In the genomic region with DNA sequence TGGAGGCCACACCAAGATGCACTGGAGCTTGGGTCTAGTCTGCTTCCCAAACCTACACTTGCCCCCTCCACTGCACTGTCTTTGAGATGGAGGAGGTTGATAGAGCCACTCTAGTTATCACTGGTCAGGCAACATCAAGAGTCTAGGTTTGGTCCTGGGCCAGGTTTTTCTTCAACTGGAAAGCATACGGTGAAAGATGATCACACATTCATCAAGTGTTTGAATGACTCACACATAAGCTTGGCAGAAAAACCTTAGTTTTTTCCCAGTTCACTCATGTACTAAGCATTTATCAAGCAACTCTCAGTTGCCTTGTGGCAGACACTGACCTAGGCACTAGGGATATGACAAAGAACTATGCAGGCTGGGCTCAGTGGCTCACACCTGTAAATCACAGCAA, we compare ENCODE assay signal across 11 cellular contexts.
DNase-seq lines count a peak whose midpoint lies in the region; ATAC-seq, FAIRE-seq and TF ChIP-seq lines count a peak whose summit lies in the region.
"Had no signal": no experiment of that assay in that cellular context is flagged by ENCODE, and none has a peak within 500 bp of the region (broad histone marks: within the 10 kb centered on the region; RNA-seq: fewer than 3 reads in every experiment).

No MANE protein-coding gene starts in this region.

- peaks cover 10 to 14% of the 10 kb centered on the region in 2 donors for H3K27me3 Mint-ChIP-seq in effector memory CD8-positive, alpha-beta T cell

- H3K27ac Mint-ChIP-seq in effector memory CD8-positive, alpha-beta T cell = no peak overlapping the region

- intact Hi-C loops in left cardiac atrium (cut with DNase I) (no loop called here), left ventricle myocardium inferior (cut with micrococcal nuclease) (no loop called here)

- H3K36me3 ChIP-seq in left ventricle myocardium inferior (peaks cover 43% of the 10 kb centered on the region), RWPE2 (ENCODE audit: low read depth) (no peaks in the 10 kb centered on the region), fibroblast of lung (ENCODE audit: control insufficient read depth, insufficient read depth, low read length) (no peaks in the 10 kb centered on the region)

- no peaks in the 10 kb centered on the region for H3K27me3 ChIP-seq in left ventricle myocardium inferior (ENCODE audit: low read depth)
- no peaks in the 10 kb centered on the region for H3K27me3 ChIP-seq in RWPE2 (ENCODE audit: insufficient read depth, poor library complexity, severe bottlenecking)
- H3K27me3 ChIP-seq in fibroblast of lung (ENCODE audit: control insufficient read depth, insufficient read depth, low read length) = peaks cover 2% of the 10 kb centered on the region

- no peaks in the 10 kb centered on the region for H3K4me1 Mint-ChIP-seq in effector memory CD8-positive, alpha-beta T cell (ENCODE audit: low read depth in 2 of 2)

- H3K27ac ChIP-seq in left ventricle myocardium inferior (replicated peaks) (no peak overlapping the region), RWPE2 (ENCODE audit: poor library complexity, severe bottlenecking) (no peak overlapping the region), fibroblast of lung (ENCODE audit: insufficient read depth, low read length) (no peak overlapping the region)
- H3K27ac ChIP-seq: C4-2B had no signal

- no peaks in the 10 kb centered on the region for H3K36me3 Mint-ChIP-seq in effector memory CD8-positive, alpha-beta T cell (ENCODE audit: insufficient read depth)

- DNase-seq in left cardiac atrium (no peak), left ventricle myocardium inferior (no peak), RWPE2 (ENCODE audit: low spot score) (no peak), fibroblast of lung (ENCODE audit: low read depth in 2 of 2) (peak; percentile 78 to 97), urothelium cell line (ENCODE audit: low spot score) (peak; percentile 90), NCI-H146 (lab: John Stamatoyannopoulos, UW) (no peak)
- DNase-seq in effector memory CD8-positive, alpha-beta T cell = no peak
- DNase-seq: activated CD4-positive, CD25-positive, alpha-beta regulatory T cell; occipital lobe had no signal

- H3K9me3 Mint-ChIP-seq in effector memory CD8-positive, alpha-beta T cell = no peaks in the 10 kb centered on the region

- peaks cover 8% of the 10 kb centered on the region for H3K4me1 ChIP-seq in left ventricle myocardium inferior
- peaks cover 5% of the 10 kb centered on the region for H3K4me1 ChIP-seq in RWPE2 (ENCODE audit: insufficient read depth, poor library complexity, severe bottlenecking)
- H3K4me1 ChIP-seq in fibroblast of lung (ENCODE audit: control insufficient read depth, extremely low read depth, insufficient read depth, low read length) = peaks cover 6% of the 10 kb centered on the region

- H4K20me1 ChIP-seq in fibroblast of lung (ENCODE audit: control insufficient read depth, extremely low read depth, insufficient read depth, low read length) = no peaks in the 10 kb centered on the region

- H3K9ac ChIP-seq in fibroblast of lung (ENCODE audit: insufficient read depth, low read length) = no peak overlapping the region

- H3K9me3 ChIP-seq in left ventricle myocardium inferior (replicated peaks) = no peaks in the 10 kb centered on the region
- H3K9me3 ChIP-seq in RWPE2 (ENCODE audit: severe bottlenecking) = no peaks in the 10 kb centered on the region
- H3K9me3 ChIP-seq in fibroblast of lung (ENCODE audit: control insufficient read depth, insufficient read depth, low read depth, low read length) = no peaks in the 10 kb centered on the region

- TF ChIP-seq CTCF in left ventricle myocardium inferior (IDR thresholded peaks at IDR 0.05; ENCODE audit: borderline replicate concordance) (no peak), RWPE2 (IDR thresholded peaks at IDR 0.05; ENCODE audit: poor library complexity, severe bottlenecking) (no peak), fibroblast of lung (conservative IDR thresholded peaks at IDR 0.05 in 1 of 2, IDR thresholded peaks at IDR 0.05 in 1 of 2; ENCODE audit: low read depth in 1 of 2, low read length in 2 of 2) (no peak)

- no peaks in the 10 kb centered on the region for H3K79me2 ChIP-seq in fibroblast of lung (ENCODE audit: control insufficient read depth, insufficient read depth, low read length)

- peak; percentile 41 to 65 for ATAC-seq in left cardiac atrium
- ATAC-seq in RWPE2 (ENCODE audit: low read depth) = peak; percentile 86
- no peak for ATAC-seq in effector memory CD8-positive, alpha-beta T cell (replicated peaks)
- no peak for ATAC-seq in GM21717 (IDR thresholded peaks at IDR 0.05; ENCODE audit: unreplicated experiment)

- no peak overlapping the region for H2AFZ ChIP-seq in fibroblast of lung (ENCODE audit: low read length)

- H3K4me3 ChIP-seq in left ventricle myocardium inferior (no peak overlapping the region), RWPE2 (ENCODE audit: severe bottlenecking) (no peak overlapping the region), fibroblast of lung (replicated peaks in 1 of 4; ENCODE audit: control extremely low read depth in 1 of 4, insufficient read depth in 1 of 4, low read depth in 3 of 4, low read length in 4 of 4) (no peak overlapping the region)

- H3K4me2 ChIP-seq in fibroblast of lung (ENCODE audit: extremely low read depth, insufficient read depth, low read length) = no peak overlapping the region

- H3K4me3 Mint-ChIP-seq in effector memory CD8-positive, alpha-beta T cell = no peak overlapping the region

- peak; percentile 98 for FAIRE-seq in urothelium cell line (lab: Jason Lieb, UNC)

Comparison
In these comparisons a context has a peak if more than half of its experiments do, and no peak if none do; other contexts are left out.
1. ATAC-seq: peak in left cardiac atrium (2 of 2) and RWPE2 (single experiment); none in effector memory CD8-positive, alpha-beta T cell (single experiment) and GM21717 (single experiment).
2. DNase-seq: peak in fibroblast of lung (2 of 2) and urothelium cell line (single experiment); none in left cardiac atrium (single experiment), left ventricle myocardium inferior (single experiment), RWPE2 (single experiment), effector memory CD8-positive, alpha-beta T cell (0 of 3) and NCI-H146 (single experiment).